14 cellular contexts compared by ENCODE assay signal in the genomic region with DNA sequence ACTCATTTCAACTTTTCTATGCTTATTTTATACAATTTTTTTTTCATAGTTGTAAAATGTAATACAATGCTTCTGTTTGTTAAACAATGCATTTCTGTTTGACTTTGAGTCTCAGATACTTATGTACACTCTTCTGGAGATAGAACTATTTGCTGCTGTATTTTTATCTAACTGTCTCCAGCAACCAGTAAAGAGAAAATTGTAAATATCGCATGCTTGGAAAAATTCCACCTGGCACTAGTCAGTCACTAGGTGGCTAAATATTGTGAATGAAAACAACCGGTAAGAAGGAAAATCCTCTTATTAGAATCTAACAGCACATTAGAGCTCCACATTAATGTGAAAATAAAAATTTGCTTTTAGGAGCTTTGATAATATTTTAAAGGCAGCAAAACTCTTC.
DNase-seq lines count a peak whose midpoint lies in the region; ATAC-seq and TF ChIP-seq lines count a peak whose summit lies in the region.
"Had no signal": no experiment of that assay in that cellular context is flagged by ENCODE, and none has a peak within 500 bp of the region (broad histone marks: within the 10 kb centered on the region; RNA-seq: fewer than 3 reads in every experiment).

No MANE protein-coding gene starts in this region.

- ATAC-seq in left ventricle myocardium superior: peak; percentile 41
- ATAC-seq: activated CD8-positive, alpha-beta T cell treated with anti-CD3 and anti-CD28 coated beads for 36 hours had no signal

- TF ChIP-seq CTCF in right atrium auricular region (IDR thresholded peaks at IDR 0.05) (no peak), fibroblast of pulmonary artery (IDR thresholded peaks at IDR 0.05; ENCODE audit: low read length, missing control alignments) (peak; percentile 2), type B pancreatic cell (conservative IDR thresholded peaks at IDR 0.05) (peak; percentile 20)

- H3K36me3 ChIP-seq in right atrium auricular region: no peaks in the 10 kb centered on the region

- H3K27me3 Mint-ChIP-seq in type B pancreatic cell: no peaks in the 10 kb centered on the region
- H3K27me3 Mint-ChIP-seq: activated CD8-positive, alpha-beta T cell treated with anti-CD3 and anti-CD28 coated beads for 36 hours had no signal

- H3K4me1 ChIP-seq in right atrium auricular region: peaks cover 0 to 26% of the 10 kb centered on the region in 2 donors

- no peaks in the 10 kb centered on the region for H3K36me3 Mint-ChIP-seq in type B pancreatic cell

- no peaks in the 10 kb centered on the region for H3K9me3 ChIP-seq in right atrium auricular region

- no peak overlapping the region for H3K4me3 ChIP-seq in right atrium auricular region
- H3K4me3 ChIP-seq in fibroblast of pulmonary artery (replicated peaks; ENCODE audit: low read depth, low read length): no peak overlapping the region

- H3K27me3 ChIP-seq in right atrium auricular region: no peaks in the 10 kb centered on the region

- no peak overlapping the region for H3K27ac ChIP-seq in right atrium auricular region

- H3K9me3 Mint-ChIP-seq in type B pancreatic cell: no peaks in the 10 kb centered on the region
- H3K9me3 Mint-ChIP-seq: activated CD8-positive, alpha-beta T cell treated with anti-CD3 and anti-CD28 coated beads for 36 hours had no signal

- H3K27ac Mint-ChIP-seq in type B pancreatic cell: no peak overlapping the region
- H3K27ac Mint-ChIP-seq: activated CD8-positive, alpha-beta T cell treated with anti-CD3 and anti-CD28 coated beads for 36 hours had no signal

- peaks cover 19% of the 10 kb centered on the region for H3K4me1 Mint-ChIP-seq in type B pancreatic cell (ENCODE audit: unreplicated experiment)

- DNase-seq in left ventricle myocardium superior: no peak
- DNase-seq in right atrium auricular region (ENCODE audit: low spot score): no peak
- DNase-seq in OCI-M1 (lab: John Stamatoyannopoulos, UW): peak; percentile 53
- peak; percentile 37 for DNase-seq in fibroblast of pulmonary artery (ENCODE audit: low read depth)
- DNase-seq in type B pancreatic cell (ENCODE audit: extremely low spot score, unreplicated experiment): no peak
- DNase-seq in SW 1271 (lab: John Stamatoyannopoulos, UW): no peak
- no peak for DNase-seq in iPS-NIHi11 (ENCODE audit: low spot score)
- no peak for DNase-seq in retina
- DNase-seq: activated CD8-positive, alpha-beta T cell treated with anti-CD3 and anti-CD28 coated beads for 36 hours; C1 segment of cervical spinal cord; dermis blood vessel endothelial cell; hippocampal formation; NCI-H1417 treated with DMSO at 0.1 percent for 48 hours; substantia nigra had no signal

- no peak overlapping the region for H3K4me3 Mint-ChIP-seq in type B pancreatic cell
- H3K4me3 Mint-ChIP-seq: activated CD8-positive, alpha-beta T cell treated with anti-CD3 and anti-CD28 coated beads for 36 hours had no signal

- intact Hi-C loops in left ventricle myocardium superior (cut with micrococcal nuclease): no loop called here

Comparison
In these comparisons a context has a peak if more than half of its experiments do, and no peak if none do; other contexts are left out.
1. DNase-seq: peak in OCI-M1 (single experiment) and fibroblast of pulmonary artery (single experiment); none in left ventricle myocardium superior (single experiment), right atrium auricular region (single experiment), type B pancreatic cell (single experiment), SW 1271 (0 of 2), iPS-NIHi11 (single experiment) and retina (single experiment).
2. CTCF ChIP-seq: peak in fibroblast of pulmonary artery (single experiment) and type B pancreatic cell (single experiment); none in right atrium auricular region (0 of 2).